ENCODE assay signal across 17 cellular contexts in the genomic region with DNA sequence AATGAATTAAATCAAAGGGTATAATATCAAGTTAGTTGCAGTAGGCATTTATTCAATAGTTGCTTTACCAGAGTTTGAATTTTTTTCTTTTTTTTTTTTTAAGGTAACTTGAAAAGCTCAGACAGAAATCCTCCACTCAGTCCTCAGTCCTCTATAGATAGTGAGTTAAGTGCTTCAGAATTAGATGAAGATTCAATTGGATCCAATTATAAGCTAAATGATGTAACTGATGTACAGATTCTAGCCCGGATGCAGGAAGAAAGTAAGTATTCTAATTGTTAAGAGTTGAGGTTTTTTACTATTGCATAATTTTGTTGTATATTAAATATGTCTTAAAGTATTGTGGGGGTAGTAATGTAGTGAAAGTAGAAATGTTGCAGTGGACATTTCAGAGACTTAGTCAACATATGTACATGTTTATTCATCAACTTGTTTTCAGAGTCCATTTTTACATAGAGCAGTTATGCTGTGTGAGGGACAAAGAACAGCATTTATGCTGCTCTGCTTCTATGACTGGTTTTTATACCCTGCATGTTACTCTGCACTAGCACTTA.
"Had no signal": no experiment of that assay in that cellular context is flagged by ENCODE, and none has a peak within 500 bp of the region (broad histone marks: within the 10 kb centered on the region; RNA-seq: fewer than 3 reads in every experiment).

No MANE protein-coding gene starts in this region.

- H3K27ac ChIP-seq: gastroesophageal sphincter, lower lobe of right lung, right lobe of liver, tibial artery, vagina had no signal

- DNase-seq: activated CD4-positive, alpha-beta T cell treated with anti-CD3 and anti-CD28 coated beads, Interleukin-2, amount 50 U/mL, for 48 hours; activated CD4-positive, CD25-positive, alpha-beta regulatory T cell treated with anti-CD3 and anti-CD28 coated beads, Interleukin-2, amount 50 U/mL, for 72 hours; activated CD8-positive, alpha-beta memory T cell treated with anti-CD3 and anti-CD28 coated beads, Interleukin-2, amount 10 ng/mL, durations not matched to agents 7 days and 5 days; activated effector memory CD4-positive, alpha-beta T cell treated with anti-CD3 and anti-CD28 coated beads, Interleukin-2, amount 50 U/mL, for 16 hours; activated T-cell treated with anti-CD3 and anti-CD28 coated beads, Interleukin-2, amount 50 U/mL, for 24 hours; anterior cingulate cortex; lower lobe of right lung; naive thymus-derived CD4-positive, alpha-beta T cell; occipital lobe; psoas muscle; right lobe of liver; tibial artery had no signal

- H3K4me1 Mint-ChIP-seq: activated CD8-positive, alpha-beta memory T cell treated with anti-CD3 and anti-CD28 coated beads, Interleukin-2, amount 10 ng/mL, durations not matched to agents 7 days and 5 days had no signal

- H3K27me3 ChIP-seq: gastroesophageal sphincter, right lobe of liver, tibial artery, vagina had no signal

- H3K27ac Mint-ChIP-seq: activated CD8-positive, alpha-beta memory T cell treated with anti-CD3 and anti-CD28 coated beads, Interleukin-2, amount 10 ng/mL, durations not matched to agents 7 days and 5 days; activated T-cell treated with anti-CD3 and anti-CD28 coated beads, Interleukin-2, amount 50 U/mL, for 24 hours; stimulated activated memory B cell treated with anti-CD40 and anti-IgM and Interleukin-4, amounts not matched to agents 10 μg/mL and 1 μg/mL and 100 μg/mL, for 72 hours; T-helper 2 cell treated with Interferon-gamma antibody and Interleukin-4, amounts not matched to agents 5 μg/mL and 100 μg/mL, for 36 hours had no signal

- H3K9me3 ChIP-seq: gastroesophageal sphincter, lower lobe of right lung, psoas muscle, right lobe of liver, tibial artery, vagina had no signal

- H3K4me3 ChIP-seq: gastroesophageal sphincter, lower lobe of right lung, psoas muscle, right lobe of liver, tibial artery, vagina had no signal

- H3K4me3 Mint-ChIP-seq: activated CD8-positive, alpha-beta memory T cell treated with anti-CD3 and anti-CD28 coated beads, Interleukin-2, amount 10 ng/mL, durations not matched to agents 7 days and 5 days; activated naive CD8-positive, alpha-beta T cell; activated T-cell treated with anti-CD3 and anti-CD28 coated beads, Interleukin-2, amount 50 U/mL, for 24 hours; naive thymus-derived CD4-positive, alpha-beta T cell; stimulated activated memory B cell treated with anti-CD40 and anti-IgM and Interleukin-4, amounts not matched to agents 10 μg/mL and 1 μg/mL and 100 μg/mL, for 72 hours; T-helper 2 cell treated with Interferon-gamma antibody and Interleukin-4, amounts not matched to agents 5 μg/mL and 100 μg/mL, for 36 hours had no signal

- ATAC-seq: activated CD8-positive, alpha-beta memory T cell treated with anti-CD3 and anti-CD28 coated beads, Interleukin-2, amount 10 ng/mL, durations not matched to agents 7 days and 5 days; gastroesophageal sphincter; lower lobe of right lung; naive thymus-derived CD4-positive, alpha-beta T cell; psoas muscle; right lobe of liver; stimulated activated memory B cell treated with anti-CD40 and anti-IgM and Interleukin-4, amounts not matched to agents 10 μg/mL and 1 μg/mL and 100 μg/mL, for 72 hours had no signal

- H3K9me3 Mint-ChIP-seq: activated T-cell treated with anti-CD3 and anti-CD28 coated beads, Interleukin-2, amount 50 U/mL, for 24 hours; naive thymus-derived CD4-positive, alpha-beta T cell; stimulated activated memory B cell treated with anti-CD40 and anti-IgM and Interleukin-4, amounts not matched to agents 10 μg/mL and 1 μg/mL and 100 μg/mL, for 72 hours; T-helper 2 cell treated with Interferon-gamma antibody and Interleukin-4, amounts not matched to agents 5 μg/mL and 100 μg/mL, for 36 hours had no signal

- H3K27me3 Mint-ChIP-seq: activated CD8-positive, alpha-beta memory T cell treated with anti-CD3 and anti-CD28 coated beads, Interleukin-2, amount 10 ng/mL, durations not matched to agents 7 days and 5 days; activated naive CD8-positive, alpha-beta T cell; activated T-cell treated with anti-CD3 and anti-CD28 coated beads, Interleukin-2, amount 50 U/mL, for 24 hours; naive thymus-derived CD4-positive, alpha-beta T cell; stimulated activated memory B cell treated with anti-CD40 and anti-IgM and Interleukin-4, amounts not matched to agents 10 μg/mL and 1 μg/mL and 100 μg/mL, for 72 hours had no signal
